In genomic region chr17:61161615-61162134, GRCh38 we compare ENCODE assay signal across 14 cellular contexts.
"Had no signal": no experiment of that assay in that cellular context is flagged by ENCODE, and none has a peak within 500 bp of the region (broad histone marks: within the 10 kb centered on the region; RNA-seq: fewer than 3 reads in every experiment).

No MANE protein-coding gene starts in this region.

- ATAC-seq: body of pancreas, left lung had no signal

- H3K4me3 ChIP-seq: body of pancreas, left lung, ovary, SJCRH30, tibial nerve had no signal

- H3K4me3 Mint-ChIP-seq: dendritic cell treated with granulocyte-macrophage colony-stimulating factor and Interleukin-4, amounts not matched to agents 40 ng/mL and 50 ng/mL, for 4 days; endodermal cell had no signal

- H3K36me3 ChIP-seq: left lung, ovary, SJCRH30, WERI-Rb-1 had no signal

- H3K4me1 ChIP-seq: body of pancreas, left lung had no signal

- H3K27me3 Mint-ChIP-seq: dendritic cell treated with granulocyte-macrophage colony-stimulating factor and Interleukin-4, amounts not matched to agents 40 ng/mL and 50 ng/mL, for 4 days had no signal

- DNase-seq: activated CD4-positive, alpha-beta T cell treated with anti-CD3 and anti-CD28 coated beads for 4 hours; activated naive CD4-positive, alpha-beta T cell treated with Interleukin-2 at 50 U/mL for 16 hours; body of pancreas; cerebellar nuclear complex; endodermal cell; erythroblast; left lung; ovary; SJCRH30; stimulated activated CD4-positive, alpha-beta T cell treated with anti-CD3 and anti-CD28 coated beads, Interleukin-15, amount 100 ng/mL, for 24 hours; stimulated activated CD4-positive, alpha-beta T cell treated with anti-CD3 and anti-CD28 coated beads, Interleukin-4, amount 100 ng/mL, for 4 hours; WERI-Rb-1 had no signal

- H3K27ac Mint-ChIP-seq: dendritic cell treated with granulocyte-macrophage colony-stimulating factor and Interleukin-4, amounts not matched to agents 40 ng/mL and 50 ng/mL, for 4 days had no signal

- H3K27me3 ChIP-seq: body of pancreas, left lung, ovary, SJCRH30, tibial nerve had no signal

- H3K9me3 ChIP-seq: body of pancreas, ovary, SJCRH30 had no signal

- H3K9me3 Mint-ChIP-seq: dendritic cell treated with granulocyte-macrophage colony-stimulating factor and Interleukin-4, amounts not matched to agents 40 ng/mL and 50 ng/mL, for 4 days had no signal
